ENCODE assay signal across 8 cellular contexts in the genomic region with DNA sequence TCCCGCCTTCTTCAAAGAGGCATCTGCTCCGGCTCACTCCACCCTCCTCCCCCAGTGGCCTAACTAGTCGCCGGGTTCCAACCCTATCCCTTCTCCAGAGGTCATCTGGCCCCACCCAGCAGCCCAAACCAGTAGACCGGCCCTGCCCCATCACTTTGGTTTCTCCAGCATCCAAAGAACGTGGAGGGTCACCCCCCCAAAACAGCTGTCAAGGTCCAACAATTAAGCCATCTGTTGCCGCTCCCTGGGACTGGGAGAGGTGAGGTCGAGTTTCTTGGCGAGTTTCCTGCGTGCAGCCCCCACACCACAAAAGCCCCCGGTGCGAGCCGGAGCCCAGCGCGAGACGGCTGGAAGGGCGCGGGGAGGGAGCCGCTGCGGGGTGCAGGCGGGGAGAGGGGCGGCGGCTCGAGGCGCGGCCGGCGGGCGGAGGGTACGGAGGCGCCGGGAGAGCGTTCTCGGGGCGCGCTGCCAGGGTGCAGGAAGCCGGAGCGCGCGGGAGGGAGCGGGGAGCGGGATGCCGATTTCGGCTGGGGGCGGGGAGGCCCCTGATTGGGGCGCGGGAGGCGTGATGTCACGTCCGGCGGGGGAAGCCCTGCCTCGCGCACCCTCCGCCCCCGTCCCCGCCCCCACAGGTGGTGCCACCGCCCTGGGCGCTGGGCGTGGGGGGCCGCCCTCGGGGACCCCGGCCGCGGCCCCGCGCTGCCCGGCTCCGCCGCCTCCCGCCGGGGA. TPM values are rescaled to one million over a fixed set of nuclear protein-coding genes. Genes with fewer than 3 reads are reported as not detected.
DNase-seq lines count a peak whose midpoint lies in the region; ATAC-seq, FAIRE-seq and TF ChIP-seq lines count a peak whose summit lies in the region.

No MANE protein-coding gene starts in this region.

- no peak for ATAC-seq in HG02571 (IDR thresholded peaks at IDR 0.05; ENCODE audit: unreplicated experiment)

- H3K27ac ChIP-seq in WERI-Rb-1: peak overlapping the region; percentile 73
- H3K27ac ChIP-seq in iPS-20b (ENCODE audit: low read length): no peak overlapping the region
- H3K27ac ChIP-seq in skin epidermis: peak overlapping the region; percentile 29 to 95 (median 85)

- H3K9me3 Mint-ChIP-seq in MCF 10A (ENCODE audit: unreplicated experiment): no peaks in the 10 kb centered on the region

- peaks cover 3% of the 10 kb centered on the region; the same call in 1 of the 2 replicates for H3K4me1 ChIP-seq in iPS-20b (ENCODE audit: insufficient read depth, low read length)

- peak overlapping the region; percentile 85 for H3K4me3 Mint-ChIP-seq in MCF 10A (ENCODE audit: unreplicated experiment)

- H3K36me3 Mint-ChIP-seq in MCF 10A (ENCODE audit: insufficient read depth, unreplicated experiment): no peaks in the 10 kb centered on the region

- peak overlapping the region; percentile 66; the same call in 1 of the 2 replicates for H3K9ac ChIP-seq in iPS-20b (ENCODE audit: low read depth, low read length)

- CTCF ChIA-PET in MCF 10A (lab: Yijun Ruan, JAX): interaction anchor here (0.7 to 1.9 kb wide), 4 partner anchors 64 to 202 kb away, joined by 3 to 9 read pairs (median 4); no protein-coding TSS in a partner anchor

- TF ChIP-seq POLR2A in H54 (IDR thresholded peaks at IDR 0.05; ENCODE audit: low read depth, low read length): peak; percentile 46; the same call in 1 of the 2 replicates

- TF ChIP-seq CTCF in WERI-Rb-1 (IDR thresholded peaks at IDR 0.05; ENCODE audit: low read depth, low read length): no peak
- TF ChIP-seq CTCF in MCF 10A (IDR thresholded peaks at IDR 0.05; ENCODE audit: unreplicated experiment): no peak

- intact Hi-C loops in MCF 10A (cut with micrococcal nuclease): loop anchor here (1.0 to 10.0 kb wide), 4 partner anchors 48 to 370 kb away; no protein-coding TSS in a partner anchor

- no peaks in the 10 kb centered on the region for H3K36me3 ChIP-seq in WERI-Rb-1
- H3K36me3 ChIP-seq in iPS-20b (ENCODE audit: insufficient read depth, low read depth, low read length): no peaks in the 10 kb centered on the region

- H3K27ac Mint-ChIP-seq in MCF 10A (ENCODE audit: low read depth, unreplicated experiment): peak overlapping the region; percentile 86

- H3K4me3 ChIP-seq in WERI-Rb-1 (ENCODE audit: low read depth, low read length) (peak overlapping the region; percentile 51), iPS-20b (ENCODE audit: low read length) (peak overlapping the region; percentile 82), skin epidermis (peak overlapping the region; percentile 41 to 87 (median 64))

- H3K4me1 Mint-ChIP-seq in MCF 10A (ENCODE audit: insufficient read depth, unreplicated experiment): peaks cover 23% of the 10 kb centered on the region

- peak; percentile 78 for DNase-seq in DMS79 treated with DMSO at 0.1 percent for 48 hours (lab: John Stamatoyannopoulos, UW)
- peak; percentile 89 for DNase-seq in H54 (ENCODE audit: insufficient read length, low spot score)
- DNase-seq in NCI-H1694 (lab: John Stamatoyannopoulos, UW): peak; percentile 89
- peak; percentile 95 for DNase-seq in WERI-Rb-1
- DNase-seq in MCF 10A (ENCODE audit: unreplicated experiment): peak; percentile 92

- H3K27me3 ChIP-seq in WERI-Rb-1 (ENCODE audit: insufficient read depth, low read depth, severe bottlenecking) (no peaks in the 10 kb centered on the region), iPS-20b (ENCODE audit: insufficient read depth, low read length) (peaks cover 47% of the 10 kb centered on the region)

- H3K27me3 Mint-ChIP-seq in MCF 10A (ENCODE audit: insufficient read depth, unreplicated experiment): no peaks in the 10 kb centered on the region

- POLR2A ChIA-PET in MCF 10A (lab: Yijun Ruan, JAX): interaction anchor here (0.6 to 5.7 kb wide), 16 partner anchors 15 to 858 kb away, joined by 3 to 65 read pairs (median 4); no protein-coding TSS in a partner anchor

- FAIRE-seq in H54 (lab: Jason Lieb, UNC): no peak

- no peaks in the 10 kb centered on the region for H3K9me3 ChIP-seq in WERI-Rb-1 (ENCODE audit: severe bottlenecking)
- H3K9me3 ChIP-seq in iPS-20b (ENCODE audit: insufficient read depth, low read depth, low read length): no peaks in the 10 kb centered on the region

- BruUV-seq in MCF 10A (replicated peaks; lab: Mats Ljungman, UMichigan): no TSS peak

RNA-seq across cellular contexts. Expression of a gene that starts 0.6 kb away (rescaled TPM):
- total RNA-seq in MCF 10A (2022): 36.9 and 38.9 TPM in 2 replicates
